In the genomic region with DNA sequence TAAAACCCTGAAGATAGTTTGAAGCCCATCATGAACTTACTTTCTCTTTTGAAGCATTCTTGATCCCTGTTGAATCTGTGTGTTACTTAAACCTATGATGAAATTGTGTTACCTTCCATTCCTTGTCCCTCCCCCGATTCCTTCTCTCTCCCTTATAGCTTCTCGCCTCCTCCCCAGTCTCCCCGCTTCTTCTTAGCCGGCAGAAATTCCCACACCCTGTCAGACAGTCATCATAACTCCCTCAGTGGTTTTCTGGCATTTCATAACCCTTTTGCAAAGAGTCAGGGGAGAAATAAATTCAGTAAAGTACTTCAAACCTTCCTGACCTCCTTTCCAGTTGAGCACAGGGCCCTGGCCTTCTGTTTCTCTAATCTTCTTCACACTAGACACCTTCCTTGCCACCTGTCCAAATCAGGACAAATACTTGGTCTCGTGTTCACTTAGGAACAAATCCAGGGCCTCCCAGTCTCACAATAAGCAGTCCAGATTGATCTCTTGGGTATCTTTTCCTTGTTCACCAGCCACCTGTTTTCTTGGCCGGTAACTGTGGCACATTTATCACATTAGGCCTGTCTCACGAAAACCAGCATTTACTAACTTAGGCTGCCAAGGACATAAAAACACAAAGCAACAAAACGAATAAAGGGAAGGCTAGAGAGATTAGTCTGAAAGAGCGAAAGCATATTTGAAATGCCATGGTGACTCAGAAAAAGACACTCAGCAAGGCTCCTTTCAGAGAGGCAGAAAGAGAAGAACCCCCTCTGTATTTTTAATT, we compare ENCODE assay signal across 11 cellular contexts.
A peak's percentile ranks its signal among the peaks of the same experiment; 100 is the strongest.
DNase-seq lines count a peak whose midpoint lies in the region; ATAC-seq and TF ChIP-seq lines count a peak whose summit lies in the region.
"Had no signal": no experiment of that assay in that cellular context is flagged by ENCODE, and none has a peak within 500 bp of the region (broad histone marks: within the 10 kb centered on the region; RNA-seq: fewer than 3 reads in every experiment).

No MANE protein-coding gene starts in this region.

- H3K4me2 ChIP-seq in GM23338 = no peak overlapping the region

- H3K4me1 Mint-ChIP-seq in GM23338 = peaks cover 14% of the 10 kb centered on the region

- ATAC-seq in GM23338 (no peak; the same call in 2 of the 3 replicates), sciatic nerve (peak; percentile 32), HG03432 (IDR thresholded peaks at IDR 0.05; ENCODE audit: unreplicated experiment) (no peak)

- no peaks in the 10 kb centered on the region for H3F3A ChIP-seq in GM23338 (replicated peaks; ENCODE audit: low read depth)

- no peaks in the 10 kb centered on the region for H4K20me1 ChIP-seq in GM23338 (replicated peaks; ENCODE audit: insufficient read depth)

- no peaks in the 10 kb centered on the region for H3K79me2 ChIP-seq in GM23338 (replicated peaks; ENCODE audit: insufficient read depth)

- no peak overlapping the region for H3K4me3 Mint-ChIP-seq in GM23338
- H3K4me3 Mint-ChIP-seq: activated CD4-positive, alpha-beta memory T cell treated with anti-CD3 and anti-CD28 coated beads for 36 hours had no signal

- no peak overlapping the region for H3K4me3 ChIP-seq in GM23338
- H3K4me3 ChIP-seq in astrocyte of the cerebellum (ENCODE audit: low read depth, low read length) = no peak overlapping the region
- H3K4me3 ChIP-seq: thyroid gland had no signal

- in situ Hi-C loops in astrocyte of the cerebellum (cut with HindIII; ENCODE audit: low sequenced_read_pairs) = no loop called here

- H3K27ac ChIP-seq in GM23338 (ENCODE audit: low read depth) = no peak overlapping the region; the same call in 1 of the 2 replicates
- H3K27ac ChIP-seq: thyroid gland had no signal

- H2AFZ ChIP-seq in GM23338 = no peak overlapping the region

- intact Hi-C loops in sciatic nerve (cut with DNase I) = no loop called here

- H3K9me3 Mint-ChIP-seq in GM23338 = no peaks in the 10 kb centered on the region
- H3K9me3 Mint-ChIP-seq: activated CD4-positive, alpha-beta memory T cell treated with anti-CD3 and anti-CD28 coated beads for 36 hours had no signal

- H3K27me3 Mint-ChIP-seq in GM23338 (ENCODE audit: insufficient read depth, low read depth, poor library complexity) = no peaks in the 10 kb centered on the region
- H3K27me3 Mint-ChIP-seq: activated CD4-positive, alpha-beta memory T cell treated with anti-CD3 and anti-CD28 coated beads for 36 hours had no signal

- TF ChIP-seq CTCF in GM23338 (conservative IDR thresholded peaks at IDR 0.05; ENCODE audit: low read depth in 2 of 2) = no peak
- TF ChIP-seq CTCF in astrocyte of the cerebellum (IDR thresholded peaks at IDR 0.05; ENCODE audit: low read depth, low read length, missing control alignments) = no peak

- no peaks in the 10 kb centered on the region for H3K36me3 ChIP-seq in GM23338 (ENCODE audit: insufficient read depth)
- H3K36me3 ChIP-seq: thyroid gland had no signal

- H3K27me3 ChIP-seq in GM23338 (ENCODE audit: insufficient read depth) = no peaks in the 10 kb centered on the region
- H3K27me3 ChIP-seq: thyroid gland had no signal

- DNase-seq in GM23338 (ENCODE audit: low spot score) (peak; percentile 18), astrocyte of the cerebellum (ENCODE audit: low read depth) (peak; percentile 19), kidney tubule cell (ENCODE audit: low spot score) (peak; percentile 4), sciatic nerve (ENCODE audit: low spot score) (no peak), NCI-H1048 (lab: John Stamatoyannopoulos, UW) (no peak), DMS53 (lab: John Stamatoyannopoulos, UW) (no peak), NCI-H187 (lab: John Stamatoyannopoulos, UW) (no peak)
- DNase-seq: activated CD4-positive, alpha-beta memory T cell treated with anti-CD3 and anti-CD28 coated beads for 36 hours; NCI-H1105 treated with DMSO at 0.1 percent for 48 hours; thyroid gland had no signal

- peak overlapping the region; percentile 33 for H3K27ac Mint-ChIP-seq in GM23338
- H3K27ac Mint-ChIP-seq: activated CD4-positive, alpha-beta memory T cell treated with anti-CD3 and anti-CD28 coated beads for 36 hours had no signal

- no peaks in the 10 kb centered on the region for H3K4me1 ChIP-seq in GM23338 (ENCODE audit: insufficient read depth)
- H3K4me1 ChIP-seq: thyroid gland had no signal

- no peaks in the 10 kb centered on the region for H3K36me3 Mint-ChIP-seq in GM23338 (ENCODE audit: low read depth)
- H3K36me3 Mint-ChIP-seq: activated CD4-positive, alpha-beta memory T cell treated with anti-CD3 and anti-CD28 coated beads for 36 hours had no signal

- no peaks in the 10 kb centered on the region for H3K9me2 ChIP-seq in GM23338 (ENCODE audit: insufficient read depth)

TF ChIP-seq in GM23338, 12 proteins besides CTCF, POLR2A, EP300 and RAD21:
- TF ChIP-seq EZH2phosphoT487 (IDR thresholded peaks at IDR 0.05; ENCODE audit: unreplicated experiment) = no peak
- TF ChIP-seq ZNF462 (CRISPR knock-in tag; IDR thresholded peaks at IDR 0.05) = no peak
- TF ChIP-seq ZNF114 (CRISPR knock-in tag; IDR thresholded peaks at IDR 0.05) = no peak
- no peak for TF ChIP-seq STAT1 (IDR thresholded peaks at IDR 0.05; ENCODE audit: unreplicated experiment)
- no peak for TF ChIP-seq NANOG (IDR thresholded peaks at IDR 0.05; ENCODE audit: borderline replicate concordance)
- TF ChIP-seq EZH2 (IDR thresholded peaks at IDR 0.05; ENCODE audit: low read depth, unreplicated experiment) = no peak

Comparison
In these comparisons a context has a peak if more than half of its experiments do, and no peak if none do; other contexts are left out.
1. DNase-seq: peak in GM23338 (single experiment), astrocyte of the cerebellum (single experiment) and kidney tubule cell (single experiment); none in sciatic nerve (single experiment), NCI-H1048 (single experiment), DMS53 (single experiment) and NCI-H187 (0 of 2).